ENCODE assay signal across 23 cellular contexts in the genomic region with DNA sequence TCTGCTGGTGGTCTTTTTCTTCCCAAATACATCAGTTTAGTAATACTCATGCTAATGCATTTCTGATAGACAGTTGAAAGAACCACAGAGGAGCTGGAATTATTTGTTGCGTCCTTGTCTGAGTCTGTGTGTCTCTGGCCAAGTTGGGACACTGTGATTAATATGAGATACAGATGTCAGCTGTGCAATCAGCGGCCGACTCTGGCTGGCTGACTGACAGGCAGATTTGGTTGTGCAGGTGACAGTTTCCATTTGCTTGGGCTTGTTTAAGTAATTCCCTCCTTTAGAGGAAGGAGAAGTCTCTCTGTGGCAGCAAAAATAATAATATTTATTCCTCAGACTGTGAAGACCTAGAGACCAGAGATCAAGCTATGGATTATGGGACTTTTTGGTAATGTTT.
"Had no signal": no experiment of that assay in that cellular context is flagged by ENCODE, and none has a peak within 500 bp of the region (broad histone marks: within the 10 kb centered on the region; RNA-seq: fewer than 3 reads in every experiment).

No MANE protein-coding gene starts in this region.

- ATAC-seq: Right ventricle myocardium inferior had no signal

- DNase-seq: KBM-7, MV-4-11, NCI-H1048, NCI-H1105, NCI-H1417, NCI-H1436 treated with DMSO at 0.1 percent for 48 hours, NCI-H1694, NCI-H187 treated with DMSO at 0.1 percent for 48 hours, NCI-H2029 treated with DMSO at 0.1 percent for 48 hours, NCI-H2171 treated with DMSO at 0.1 percent for 48 hours, NCI-H345, NCI-H446 treated with DMSO at 0.1 percent for 48 hours, NCI-H510A treated with DMSO at 0.1 percent for 48 hours, NCI-H526, NCI-H748 treated with DMSO at 0.1 percent for 48 hours, OCI-M1, PC-9, Peyer's patch, SHP77 treated with DMSO at 0.1 percent for 48 hours, SJCRH30, T-helper 1 cell had no signal

- H3K27me3 ChIP-seq: Peyer's patch, SJCRH30 had no signal

- H3K36me3 ChIP-seq: Peyer's patch, SJCRH30 had no signal

- H3K4me3 ChIP-seq: PC-9, Peyer's patch, SJCRH30, SK-N-MC had no signal

- H3K4me1 ChIP-seq: Peyer's patch, SJCRH30 had no signal

- H3K9me3 ChIP-seq: SJCRH30 had no signal
